ENCODE assay signal across 1 cellular context in the genomic region with DNA sequence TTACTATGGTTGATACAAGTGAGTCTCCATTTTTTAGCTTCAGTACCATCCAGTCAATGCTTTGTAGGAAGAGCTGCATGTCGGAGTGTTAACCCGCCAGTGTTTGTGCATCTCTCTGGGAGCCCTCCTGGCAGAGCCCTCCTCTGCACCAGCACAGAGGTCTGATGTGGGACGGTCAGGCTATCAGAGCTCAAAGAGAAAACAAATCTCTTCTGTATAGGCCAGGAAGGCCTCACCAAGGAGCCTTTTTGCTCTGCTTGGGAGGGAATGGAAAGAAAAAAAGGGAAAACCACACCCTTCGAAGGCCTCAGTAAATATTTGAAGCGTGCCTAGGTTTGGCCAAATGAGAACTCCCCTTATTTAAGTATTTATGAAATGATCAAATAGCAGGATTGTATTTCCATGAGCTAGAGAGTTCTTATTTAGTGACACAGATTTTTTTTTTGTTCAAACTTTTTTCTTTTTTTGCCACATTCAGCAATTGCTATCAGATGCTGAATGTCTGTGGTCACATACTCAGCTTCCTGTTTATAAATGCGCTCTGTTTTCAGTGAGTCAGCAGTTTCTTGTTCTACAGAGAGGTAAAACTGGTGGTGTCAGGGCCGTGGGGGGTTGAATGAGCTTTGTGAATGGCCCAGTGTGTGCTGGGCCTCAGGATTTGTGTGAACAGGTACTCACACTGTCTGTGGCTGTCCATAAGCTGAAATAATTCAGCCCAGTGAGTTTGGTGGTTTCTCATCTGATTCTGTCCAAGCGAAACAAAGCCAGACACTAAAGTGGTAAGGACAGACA.
TF ChIP-seq lines count a peak whose summit lies in the region.

No MANE protein-coding gene starts in this region.

TF ChIP-seq in K562, 482 proteins besides CTCF, POLR2A, EP300 and RAD21 (continued from another document and continues in another):
- TF ChIP-seq, protein P1, sequence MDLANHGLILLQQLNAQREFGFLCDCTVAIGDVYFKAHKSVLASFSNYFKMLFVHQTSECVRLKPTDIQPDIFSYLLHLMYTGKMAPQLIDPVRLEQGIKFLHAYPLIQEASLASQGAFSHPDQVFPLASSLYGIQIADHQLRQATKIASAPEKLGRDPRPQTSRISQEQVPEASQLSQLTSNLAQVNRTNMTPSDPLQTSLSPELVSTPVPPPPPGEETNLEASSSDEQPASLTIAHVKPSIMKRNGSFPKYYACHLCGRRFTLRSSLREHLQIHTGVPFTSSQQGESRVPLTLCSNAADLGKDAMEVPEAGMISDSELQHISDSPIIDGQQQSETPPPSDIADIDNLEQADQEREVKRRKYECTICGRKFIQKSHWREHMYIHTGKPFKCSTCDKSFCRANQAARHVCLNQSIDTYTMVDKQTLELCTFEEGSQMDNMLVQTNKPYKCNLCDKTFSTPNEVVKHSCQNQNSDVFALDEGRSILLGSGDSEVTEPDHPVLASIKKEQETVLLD (IDR thresholded peaks at IDR 0.05), result no peak
- TF ChIP-seq, protein P2, sequence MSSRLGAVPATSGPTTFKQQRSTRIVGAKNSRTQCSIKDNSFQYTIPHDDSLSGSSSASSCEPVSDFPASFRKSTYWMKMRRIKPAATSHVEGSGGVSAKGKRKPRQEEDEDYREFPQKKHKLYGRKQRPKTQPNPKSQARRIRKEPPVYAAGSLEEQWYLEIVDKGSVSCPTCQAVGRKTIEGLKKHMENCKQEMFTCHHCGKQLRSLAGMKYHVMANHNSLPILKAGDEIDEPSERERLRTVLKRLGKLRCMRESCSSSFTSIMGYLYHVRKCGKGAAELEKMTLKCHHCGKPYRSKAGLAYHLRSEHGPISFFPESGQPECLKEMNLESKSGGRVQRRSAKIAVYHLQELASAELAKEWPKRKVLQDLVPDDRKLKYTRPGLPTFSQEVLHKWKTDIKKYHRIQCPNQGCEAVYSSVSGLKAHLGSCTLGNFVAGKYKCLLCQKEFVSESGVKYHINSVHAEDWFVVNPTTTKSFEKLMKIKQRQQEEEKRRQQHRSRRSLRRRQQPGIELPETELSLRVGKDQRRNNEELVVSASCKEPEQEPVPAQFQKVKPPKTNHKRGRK (tag; IDR thresholded peaks at IDR 0.05), result no peak
- TF ChIP-seq MBD2 (IDR thresholded peaks at IDR 0.05; ENCODE audit: borderline replicate concordance, low read depth) (no peak), HNRNPL (IDR thresholded peaks at IDR 0.05; ENCODE audit: low read depth, low read length) (no peak), ZNF175 (CRISPR knock-in tag; IDR thresholded peaks at IDR 0.05; ENCODE audit: low read depth) (peak; percentile 83), PURB (CRISPR knock-in tag; IDR thresholded peaks at IDR 0.05; ENCODE audit: low read depth) (no peak), RFX1 (IDR thresholded peaks at IDR 0.05) (no peak; the same call in 1 of the 2 replicates), THRAP3 (IDR thresholded peaks at IDR 0.05; ENCODE audit: borderline replicate concordance) (no peak), EWSR1 (IDR thresholded peaks at IDR 0.05; ENCODE audit: borderline replicate concordance, low read depth, partially characterized antibody) (no peak), ZNF75A (CRISPR knock-in tag; IDR thresholded peaks at IDR 0.05) (no peak), RBM17 (IDR thresholded peaks at IDR 0.05; ENCODE audit: borderline replicate concordance, low read depth, low read length) (no peak), IFI16 (CRISPR knock-in tag; IDR thresholded peaks at IDR 0.05) (no peak), PCBP1 (IDR thresholded peaks at IDR 0.05; ENCODE audit: low read depth, low read length, poor library complexity, severe bottlenecking) (no peak), TBP (optimal IDR thresholded peaks at IDR 0.05; ENCODE audit: low read depth, low read length) (peak; percentile 47), BCL6 (CRISPR knock-in tag; IDR thresholded peaks at IDR 0.05) (no peak), MCM3 (IDR thresholded peaks at IDR 0.05) (no peak), ELF4 (CRISPR knock-in tag; IDR thresholded peaks at IDR 0.05) (no peak), NFYB (IDR thresholded peaks at IDR 0.05; ENCODE audit: extremely low read depth, insufficient read length) (no peak), SP1 (CRISPR knock-in tag; IDR thresholded peaks at IDR 0.05) (no peak), BRD4 (IDR thresholded peaks at IDR 0.05) (no peak), SMC3 (conservative IDR thresholded peaks at IDR 0.05; ENCODE audit: insufficient read depth, low read depth, low read length) (no peak), SREBF1 (IDR thresholded peaks at IDR 0.05; ENCODE audit: borderline replicate concordance, low read depth, low read length) (no peak), HLTF (IDR thresholded peaks at IDR 0.05) (no peak)
- TF ChIP-seq, protein P3, sequence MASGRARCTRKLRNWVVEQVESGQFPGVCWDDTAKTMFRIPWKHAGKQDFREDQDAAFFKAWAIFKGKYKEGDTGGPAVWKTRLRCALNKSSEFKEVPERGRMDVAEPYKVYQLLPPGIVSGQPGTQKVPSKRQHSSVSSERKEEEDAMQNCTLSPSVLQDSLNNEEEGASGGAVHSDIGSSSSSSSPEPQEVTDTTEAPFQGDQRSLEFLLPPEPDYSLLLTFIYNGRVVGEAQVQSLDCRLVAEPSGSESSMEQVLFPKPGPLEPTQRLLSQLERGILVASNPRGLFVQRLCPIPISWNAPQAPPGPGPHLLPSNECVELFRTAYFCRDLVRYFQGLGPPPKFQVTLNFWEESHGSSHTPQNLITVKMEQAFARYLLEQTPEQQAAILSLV (tag; IDR thresholded peaks at IDR 0.05), result no peak
- TF ChIP-seq, protein P4, sequence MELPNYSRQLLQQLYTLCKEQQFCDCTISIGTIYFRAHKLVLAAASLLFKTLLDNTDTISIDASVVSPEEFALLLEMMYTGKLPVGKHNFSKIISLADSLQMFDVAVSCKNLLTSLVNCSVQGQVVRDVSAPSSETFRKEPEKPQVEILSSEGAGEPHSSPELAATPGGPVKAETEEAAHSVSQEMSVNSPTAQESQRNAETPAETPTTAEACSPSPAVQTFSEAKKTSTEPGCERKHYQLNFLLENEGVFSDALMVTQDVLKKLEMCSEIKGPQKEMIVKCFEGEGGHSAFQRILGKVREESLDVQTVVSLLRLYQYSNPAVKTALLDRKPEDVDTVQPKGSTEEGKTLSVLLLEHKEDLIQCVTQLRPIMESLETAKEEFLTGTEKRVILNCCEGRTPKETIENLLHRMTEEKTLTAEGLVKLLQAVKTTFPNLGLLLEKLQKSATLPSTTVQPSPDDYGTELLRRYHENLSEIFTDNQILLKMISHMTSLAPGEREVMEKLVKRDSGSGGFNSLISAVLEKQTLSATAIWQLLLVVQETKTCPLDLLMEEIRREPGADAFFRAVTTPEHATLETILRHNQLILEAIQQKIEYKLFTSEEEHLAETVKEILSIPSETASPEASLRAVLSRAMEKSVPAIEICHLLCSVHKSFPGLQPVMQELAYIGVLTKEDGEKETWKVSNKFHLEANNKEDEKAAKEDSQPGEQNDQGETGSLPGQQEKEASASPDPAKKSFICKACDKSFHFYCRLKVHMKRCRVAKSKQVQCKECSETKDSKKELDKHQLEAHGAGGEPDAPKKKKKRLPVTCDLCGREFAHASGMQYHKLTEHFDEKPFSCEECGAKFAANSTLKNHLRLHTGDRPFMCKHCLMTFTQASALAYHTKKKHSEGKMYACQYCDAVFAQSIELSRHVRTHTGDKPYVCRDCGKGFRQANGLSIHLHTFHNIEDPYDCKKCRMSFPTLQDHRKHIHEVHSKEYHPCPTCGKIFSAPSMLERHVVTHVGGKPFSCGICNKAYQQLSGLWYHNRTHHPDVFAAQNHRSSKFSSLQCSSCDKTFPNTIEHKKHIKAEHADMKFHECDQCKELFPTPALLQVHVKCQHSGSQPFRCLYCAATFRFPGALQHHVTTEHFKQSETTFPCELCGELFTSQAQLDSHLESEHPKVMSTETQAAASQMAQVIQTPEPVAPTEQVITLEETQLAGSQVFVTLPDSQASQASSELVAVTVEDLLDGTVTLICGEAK (IDR thresholded peaks at IDR 0.05), result 0 out of 2 replicates have a peak, but pooled peaks have one; percentile 37
- TF ChIP-seq, protein P4 (CRISPR knock-in tag; IDR thresholded peaks at IDR 0.05), result no peak
- TF ChIP-seq, protein P5, sequence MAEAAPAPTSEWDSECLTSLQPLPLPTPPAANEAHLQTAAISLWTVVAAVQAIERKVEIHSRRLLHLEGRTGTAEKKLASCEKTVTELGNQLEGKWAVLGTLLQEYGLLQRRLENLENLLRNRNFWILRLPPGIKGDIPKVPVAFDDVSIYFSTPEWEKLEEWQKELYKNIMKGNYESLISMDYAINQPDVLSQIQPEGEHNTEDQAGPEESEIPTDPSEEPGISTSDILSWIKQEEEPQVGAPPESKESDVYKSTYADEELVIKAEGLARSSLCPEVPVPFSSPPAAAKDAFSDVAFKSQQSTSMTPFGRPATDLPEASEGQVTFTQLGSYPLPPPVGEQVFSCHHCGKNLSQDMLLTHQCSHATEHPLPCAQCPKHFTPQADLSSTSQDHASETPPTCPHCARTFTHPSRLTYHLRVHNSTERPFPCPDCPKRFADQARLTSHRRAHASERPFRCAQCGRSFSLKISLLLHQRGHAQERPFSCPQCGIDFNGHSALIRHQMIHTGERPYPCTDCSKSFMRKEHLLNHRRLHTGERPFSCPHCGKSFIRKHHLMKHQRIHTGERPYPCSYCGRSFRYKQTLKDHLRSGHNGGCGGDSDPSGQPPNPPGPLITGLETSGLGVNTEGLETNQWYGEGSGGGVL (CRISPR knock-in tag; IDR thresholded peaks at IDR 0.05), result no peak
- TF ChIP-seq, protein P6, sequence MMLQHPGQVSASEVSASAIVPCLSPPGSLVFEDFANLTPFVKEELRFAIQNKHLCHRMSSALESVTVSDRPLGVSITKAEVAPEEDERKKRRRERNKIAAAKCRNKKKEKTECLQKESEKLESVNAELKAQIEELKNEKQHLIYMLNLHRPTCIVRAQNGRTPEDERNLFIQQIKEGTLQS (IDR thresholded peaks at IDR 0.05), result peak; percentile 66
- TF ChIP-seq, protein P6 (CRISPR knock-in tag; conservative IDR thresholded peaks at IDR 0.05), result no peak
- TF ChIP-seq, protein P7, sequence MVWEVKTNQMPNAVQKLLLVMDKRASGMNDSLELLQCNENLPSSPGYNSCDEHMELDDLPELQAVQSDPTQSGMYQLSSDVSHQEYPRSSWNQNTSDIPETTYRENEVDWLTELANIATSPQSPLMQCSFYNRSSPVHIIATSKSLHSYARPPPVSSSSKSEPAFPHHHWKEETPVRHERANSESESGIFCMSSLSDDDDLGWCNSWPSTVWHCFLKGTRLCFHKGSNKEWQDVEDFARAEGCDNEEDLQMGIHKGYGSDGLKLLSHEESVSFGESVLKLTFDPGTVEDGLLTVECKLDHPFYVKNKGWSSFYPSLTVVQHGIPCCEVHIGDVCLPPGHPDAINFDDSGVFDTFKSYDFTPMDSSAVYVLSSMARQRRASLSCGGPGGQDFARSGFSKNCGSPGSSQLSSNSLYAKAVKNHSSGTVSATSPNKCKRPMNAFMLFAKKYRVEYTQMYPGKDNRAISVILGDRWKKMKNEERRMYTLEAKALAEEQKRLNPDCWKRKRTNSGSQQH (CRISPR knock-in tag; IDR thresholded peaks at IDR 0.05), result 0 out of 2 replicates have a peak, but pooled peaks have one; percentile 26
- TF ChIP-seq, protein P8, sequence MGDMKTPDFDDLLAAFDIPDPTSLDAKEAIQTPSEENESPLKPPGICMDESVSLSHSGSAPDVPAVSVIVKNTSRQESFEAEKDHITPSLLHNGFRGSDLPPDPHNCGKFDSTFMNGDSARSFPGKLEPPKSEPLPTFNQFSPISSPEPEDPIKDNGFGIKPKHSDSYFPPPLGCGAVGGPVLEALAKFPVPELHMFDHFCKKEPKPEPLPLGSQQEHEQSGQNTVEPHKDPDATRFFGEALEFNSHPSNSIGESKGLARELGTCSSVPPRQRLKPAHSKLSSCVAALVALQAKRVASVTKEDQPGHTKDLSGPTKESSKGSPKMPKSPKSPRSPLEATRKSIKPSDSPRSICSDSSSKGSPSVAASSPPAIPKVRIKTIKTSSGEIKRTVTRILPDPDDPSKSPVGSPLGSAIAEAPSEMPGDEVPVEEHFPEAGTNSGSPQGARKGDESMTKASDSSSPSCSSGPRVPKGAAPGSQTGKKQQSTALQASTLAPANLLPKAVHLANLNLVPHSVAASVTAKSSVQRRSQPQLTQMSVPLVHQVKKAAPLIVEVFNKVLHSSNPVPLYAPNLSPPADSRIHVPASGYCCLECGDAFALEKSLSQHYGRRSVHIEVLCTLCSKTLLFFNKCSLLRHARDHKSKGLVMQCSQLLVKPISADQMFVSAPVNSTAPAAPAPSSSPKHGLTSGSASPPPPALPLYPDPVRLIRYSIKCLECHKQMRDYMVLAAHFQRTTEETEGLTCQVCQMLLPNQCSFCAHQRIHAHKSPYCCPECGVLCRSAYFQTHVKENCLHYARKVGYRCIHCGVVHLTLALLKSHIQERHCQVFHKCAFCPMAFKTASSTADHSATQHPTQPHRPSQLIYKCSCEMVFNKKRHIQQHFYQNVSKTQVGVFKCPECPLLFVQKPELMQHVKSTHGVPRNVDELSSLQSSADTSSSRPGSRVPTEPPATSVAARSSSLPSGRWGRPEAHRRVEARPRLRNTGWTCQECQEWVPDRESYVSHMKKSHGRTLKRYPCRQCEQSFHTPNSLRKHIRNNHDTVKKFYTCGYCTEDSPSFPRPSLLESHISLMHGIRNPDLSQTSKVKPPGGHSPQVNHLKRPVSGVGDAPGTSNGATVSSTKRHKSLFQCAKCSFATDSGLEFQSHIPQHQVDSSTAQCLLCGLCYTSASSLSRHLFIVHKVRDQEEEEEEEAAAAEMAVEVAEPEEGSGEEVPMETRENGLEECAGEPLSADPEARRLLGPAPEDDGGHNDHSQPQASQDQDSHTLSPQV (IDR thresholded peaks at IDR 0.05), result peak; percentile 96
